ENCODE assay signal across 32 cellular contexts in genomic region chr6:25922301-25922700, GRCh38. TPM values are rescaled to one million over a fixed set of nuclear protein-coding genes. Genes with fewer than 3 reads are reported as not detected.
DNase-seq lines count a peak whose midpoint lies in the region; ATAC-seq and TF ChIP-seq lines count a peak whose summit lies in the region.
"Had no signal": no experiment of that assay in that cellular context is flagged by ENCODE, and none has a peak within 500 bp of the region (broad histone marks: within the 10 kb centered on the region; RNA-seq: fewer than 3 reads in every experiment).

No MANE protein-coding gene starts in this region.

- no peaks in the 10 kb centered on the region for H3K36me3 ChIP-seq in MG63
- H3K36me3 ChIP-seq in endodermal cell (ENCODE audit: control insufficient read depth, insufficient read depth, low read length) = no peaks in the 10 kb centered on the region
- H3K36me3 ChIP-seq: pancreas, Peyer's patch, upper lobe of right lung had no signal

- no peak overlapping the region for H3K9ac ChIP-seq in endodermal cell (ENCODE audit: extremely low read depth, low read length, poor library complexity, severe bottlenecking)

- DNase-seq in EH (ENCODE audit: low read depth) = peak; percentile 9
- peak; percentile 18 for DNase-seq in MG63
- peak; percentile 22 for DNase-seq in fibroblast of peridontal ligament (ENCODE audit: extremely low read depth)
- DNase-seq in sciatic nerve (ENCODE audit: low spot score) = no peak
- no peak for DNase-seq in endodermal cell
- no peak for DNase-seq in activated naive CD8-positive, alpha-beta T cell treated with anti-CD3 and anti-CD28 coated beads, Interleukin-2, amount 50 U/mL, for 24 hours
- no peak for DNase-seq in MV-4-11 (lab: John Stamatoyannopoulos, UW)
- DNase-seq in T-helper 2 cell treated with Interferon-gamma antibody and Interleukin-4, amounts not matched to agents 5 μg/mL and 100 μg/mL, for 36 hours (ENCODE audit: low spot score) = no peak
- DNase-seq: activated CD4-positive, alpha-beta memory T cell treated with anti-CD3 and anti-CD28 coated beads, Interleukin-2, amount 10 ng/mL, durations not matched to agents 7 days and 5 days; activated CD4-positive, CD25-positive, alpha-beta regulatory T cell treated with anti-CD3 and anti-CD28 coated beads, Interleukin-2, amount 50 U/mL, for 72 hours; activated CD8-positive, alpha-beta memory T cell treated with anti-CD3 and anti-CD28 coated beads, Interleukin-2, amount 50 U/mL, for 48 hours; activated naive CD4-positive, alpha-beta T cell treated with anti-CD3 and anti-CD28 coated beads, Interleukin-2, amount 10 ng/mL, durations not matched to agents 7 days and 5 days; caudate nucleus; CD4-positive, CD25-positive, alpha-beta regulatory T cell; cortex of kidney; head of caudate nucleus; mammary epithelial cell; NCI-H1417 treated with DMSO at 0.1 percent for 48 hours; NCI-H2081; NCI-H2227 treated with DMSO at 0.1 percent for 48 hours; NCI-H526 treated with DMSO at 0.1 percent for 48 hours; pancreas; Peyer's patch; stimulated activated CD4-positive, alpha-beta T cell treated with anti-CD3 and anti-CD28 coated beads, Interleukin-4, amount 100 ng/mL, for 24 hours; T-helper 1 cell; upper lobe of right lung had no signal

- H3K4me3 Mint-ChIP-seq in endodermal cell = no peak overlapping the region
- H3K4me3 Mint-ChIP-seq in activated naive CD8-positive, alpha-beta T cell treated with anti-CD3 and anti-CD28 coated beads, Interleukin-2, amount 50 U/mL, for 24 hours = no peak overlapping the region
- no peak overlapping the region for H3K4me3 Mint-ChIP-seq in T-helper 2 cell treated with Interferon-gamma antibody and Interleukin-4, amounts not matched to agents 5 μg/mL and 100 μg/mL, for 36 hours
- H3K4me3 Mint-ChIP-seq: activated CD4-positive, alpha-beta memory T cell treated with anti-CD3 and anti-CD28 coated beads, Interleukin-2, amount 10 ng/mL, durations not matched to agents 7 days and 5 days; activated naive CD4-positive, alpha-beta T cell treated with anti-CD3 and anti-CD28 coated beads, Interleukin-2, amount 10 ng/mL, durations not matched to agents 7 days and 5 days; CD4-positive, CD25-positive, alpha-beta regulatory T cell; GM23338; neural crest cell; stimulated activated effector memory CD8-positive, alpha-beta T cell treated with anti-CD3 and anti-CD28 coated beads, Interleukin-12 subunit alpha, Interleukin-12 subunit beta, amount 100 ng/mL, for 72 hours had no signal

- peaks cover 8% of the 10 kb centered on the region for H3K4me1 Mint-ChIP-seq in endodermal cell
- H3K4me1 Mint-ChIP-seq in activated naive CD8-positive, alpha-beta T cell treated with anti-CD3 and anti-CD28 coated beads, Interleukin-2, amount 50 U/mL, for 24 hours = peaks cover 14% of the 10 kb centered on the region
- H3K4me1 Mint-ChIP-seq in T-helper 2 cell treated with Interferon-gamma antibody and Interleukin-4, amounts not matched to agents 5 μg/mL and 100 μg/mL, for 36 hours (ENCODE audit: low read depth) = peaks cover 19% of the 10 kb centered on the region
- H3K4me1 Mint-ChIP-seq: activated naive CD4-positive, alpha-beta T cell treated with anti-CD3 and anti-CD28 coated beads, Interleukin-2, amount 10 ng/mL, durations not matched to agents 7 days and 5 days; CD4-positive, CD25-positive, alpha-beta regulatory T cell; GM23338; neural crest cell had no signal

- ATAC-seq in sciatic nerve = peak; percentile 90
- no peak for ATAC-seq in activated naive CD8-positive, alpha-beta T cell treated with anti-CD3 and anti-CD28 coated beads, Interleukin-2, amount 50 U/mL, for 24 hours
- ATAC-seq: GM23338; K562; pancreas; stimulated activated effector memory CD8-positive, alpha-beta T cell treated with anti-CD3 and anti-CD28 coated beads, Interleukin-12 subunit alpha, Interleukin-12 subunit beta, amount 100 ng/mL, for 72 hours; upper lobe of right lung had no signal

- H3K27me3 ChIP-seq in MG63 (no peaks in the 10 kb centered on the region), endodermal cell (ENCODE audit: control insufficient read depth, insufficient read depth, low read length, poor library complexity, severe bottlenecking) (no peaks in the 10 kb centered on the region)
- H3K27me3 ChIP-seq: pancreas, Peyer's patch, upper lobe of right lung had no signal

- intact Hi-C loops in sciatic nerve (cut with DNase I) = no loop called here

- H3K9me3 ChIP-seq in MG63 (no peaks in the 10 kb centered on the region), endodermal cell (ENCODE audit: control insufficient read depth, low read length) (no peaks in the 10 kb centered on the region)
- H3K9me3 ChIP-seq: pancreas, Peyer's patch, upper lobe of right lung had no signal

- no peaks in the 10 kb centered on the region for H3K4me1 ChIP-seq in endodermal cell (ENCODE audit: control insufficient read depth, insufficient read depth, low read length)
- H3K4me1 ChIP-seq: Peyer's patch, upper lobe of right lung had no signal

- no peaks in the 10 kb centered on the region for H3K9me3 Mint-ChIP-seq in endodermal cell
- H3K9me3 Mint-ChIP-seq in activated naive CD8-positive, alpha-beta T cell treated with anti-CD3 and anti-CD28 coated beads, Interleukin-2, amount 50 U/mL, for 24 hours = peaks cover 4% of the 10 kb centered on the region
- peaks cover 9% of the 10 kb centered on the region for H3K9me3 Mint-ChIP-seq in T-helper 2 cell treated with Interferon-gamma antibody and Interleukin-4, amounts not matched to agents 5 μg/mL and 100 μg/mL, for 36 hours
- H3K9me3 Mint-ChIP-seq: activated naive CD4-positive, alpha-beta T cell treated with anti-CD3 and anti-CD28 coated beads, Interleukin-2, amount 10 ng/mL, durations not matched to agents 7 days and 5 days; GM23338; neural crest cell; stimulated activated effector memory CD8-positive, alpha-beta T cell treated with anti-CD3 and anti-CD28 coated beads, Interleukin-12 subunit alpha, Interleukin-12 subunit beta, amount 100 ng/mL, for 72 hours had no signal

- H3K27ac ChIP-seq in endodermal cell (ENCODE audit: low read depth, low read length) = no peak overlapping the region
- H3K27ac ChIP-seq: pancreas, Peyer's patch, upper lobe of right lung had no signal

- no peak overlapping the region for H3K27ac Mint-ChIP-seq in endodermal cell
- H3K27ac Mint-ChIP-seq in activated naive CD8-positive, alpha-beta T cell treated with anti-CD3 and anti-CD28 coated beads, Interleukin-2, amount 50 U/mL, for 24 hours = no peak overlapping the region
- no peak overlapping the region for H3K27ac Mint-ChIP-seq in T-helper 2 cell treated with Interferon-gamma antibody and Interleukin-4, amounts not matched to agents 5 μg/mL and 100 μg/mL, for 36 hours
- H3K27ac Mint-ChIP-seq: activated CD4-positive, alpha-beta memory T cell treated with anti-CD3 and anti-CD28 coated beads, Interleukin-2, amount 10 ng/mL, durations not matched to agents 7 days and 5 days; activated naive CD4-positive, alpha-beta T cell treated with anti-CD3 and anti-CD28 coated beads, Interleukin-2, amount 10 ng/mL, durations not matched to agents 7 days and 5 days; GM23338; stimulated activated effector memory CD8-positive, alpha-beta T cell treated with anti-CD3 and anti-CD28 coated beads, Interleukin-12 subunit alpha, Interleukin-12 subunit beta, amount 100 ng/mL, for 72 hours had no signal

- H3K4me3 ChIP-seq in MG63 (no peak overlapping the region), endodermal cell (ENCODE audit: low read length) (no peak overlapping the region)
- H3K4me3 ChIP-seq: GM23338, K562, pancreas, Peyer's patch, upper lobe of right lung had no signal

- H3K27me3 Mint-ChIP-seq in endodermal cell (ENCODE audit: insufficient read depth) = no peaks in the 10 kb centered on the region
- no peaks in the 10 kb centered on the region for H3K27me3 Mint-ChIP-seq in activated naive CD8-positive, alpha-beta T cell treated with anti-CD3 and anti-CD28 coated beads, Interleukin-2, amount 50 U/mL, for 24 hours
- H3K27me3 Mint-ChIP-seq in T-helper 2 cell treated with Interferon-gamma antibody and Interleukin-4, amounts not matched to agents 5 μg/mL and 100 μg/mL, for 36 hours (ENCODE audit: low read depth) = no peaks in the 10 kb centered on the region
- H3K27me3 Mint-ChIP-seq: activated CD4-positive, alpha-beta memory T cell treated with anti-CD3 and anti-CD28 coated beads, Interleukin-2, amount 10 ng/mL, durations not matched to agents 7 days and 5 days; activated naive CD4-positive, alpha-beta T cell treated with anti-CD3 and anti-CD28 coated beads, Interleukin-2, amount 10 ng/mL, durations not matched to agents 7 days and 5 days had no signal

- WGBS in endodermal cell (ENCODE audit: insufficient coverage in 1 of 2, insufficient read length in 1 of 2), 2 experiments = 92 to 97% methylated on average over 1 to 2 of the region's 2 CpGs

- TF ChIP-seq CTCF in endodermal cell (conservative IDR thresholded peaks at IDR 0.05) = no peak

- H3K36me3 Mint-ChIP-seq in endodermal cell (ENCODE audit: low read depth) = no peaks in the 10 kb centered on the region
- H3K36me3 Mint-ChIP-seq in activated naive CD8-positive, alpha-beta T cell treated with anti-CD3 and anti-CD28 coated beads, Interleukin-2, amount 50 U/mL, for 24 hours (ENCODE audit: low read depth) = no peaks in the 10 kb centered on the region
- H3K36me3 Mint-ChIP-seq in T-helper 2 cell treated with Interferon-gamma antibody and Interleukin-4, amounts not matched to agents 5 μg/mL and 100 μg/mL, for 36 hours (ENCODE audit: low read depth) = peaks cover 2% of the 10 kb centered on the region
- H3K36me3 Mint-ChIP-seq: activated naive CD4-positive, alpha-beta T cell treated with anti-CD3 and anti-CD28 coated beads, Interleukin-2, amount 10 ng/mL, durations not matched to agents 7 days and 5 days; CD4-positive, CD25-positive, alpha-beta regulatory T cell; stimulated activated effector memory CD8-positive, alpha-beta T cell treated with anti-CD3 and anti-CD28 coated beads, Interleukin-12 subunit alpha, Interleukin-12 subunit beta, amount 100 ng/mL, for 72 hours had no signal

RNA-seq across cellular contexts. Expression of gene SLC17A2, which starts 8.2 kb away (rescaled TPM):
- not detected in 2 replicates for total RNA-seq in MG63 (2014; rRNA removed; shearing (Covaris generic); ENCODE audit: low replicate concordance)
- total RNA-seq in sciatic nerve = not detected
- not detected for total RNA-seq in endodermal cell
- polyA plus RNA-seq in endodermal cell (2013, experiment 1 of 2) = not detected
- not detected for polyA plus RNA-seq in endodermal cell (2013, experiment 2 of 2)
- total RNA-seq: activated CD4-positive, alpha-beta memory T cell treated with anti-CD3 and anti-CD28 coated beads, Interleukin-2, amount 10 ng/mL, durations not matched to agents 7 days and 5 days; CD4-positive, CD25-positive, alpha-beta regulatory T cell; GM23338; HT1080; K562; kidney epithelial cell; mammary epithelial cell; neural crest cell; Peyer's patch; upper lobe of right lung had no signal
- polyA plus RNA-seq: CD4-positive, CD25-positive, alpha-beta regulatory T cell; GM23338; K562; mammary epithelial cell had no signal

RNA-seq across cellular contexts. Expression of gene TRIM38, which starts 40.3 kb away (rescaled TPM):
- 1.4 and 1.8 TPM in 2 replicates for total RNA-seq in MG63 (2014; rRNA removed; shearing (Covaris generic); ENCODE audit: low replicate concordance)
- total RNA-seq in sciatic nerve (15.6 TPM), endodermal cell (1 to 10 TPM; 4.2 to 4.4 TPM)
- polyA plus RNA-seq in endodermal cell (2013, experiment 1 of 2) = 0.32 TPM
- 0.29 TPM for polyA plus RNA-seq in endodermal cell (2013, experiment 2 of 2)

RNA-seq across cellular contexts. Expression of gene SLC17A3, which starts 48.3 kb away (rescaled TPM):
- total RNA-seq in MG63 (2014; rRNA removed; shearing (Covaris generic); ENCODE audit: low replicate concordance) = 0.86 TPM in 1 of 2 replicates, not detected in the other
- total RNA-seq in sciatic nerve = not detected
- total RNA-seq in endodermal cell = not detected
- polyA plus RNA-seq in endodermal cell (2013, experiment 1 of 2) = not detected
- not detected for polyA plus RNA-seq in endodermal cell (2013, experiment 2 of 2)
- total RNA-seq: CD4-positive, CD25-positive, alpha-beta regulatory T cell; GM23338; HT1080; K562; kidney epithelial cell; mammary epithelial cell; neural crest cell; pancreas; Peyer's patch; upper lobe of right lung had no signal
- polyA plus RNA-seq: GM23338, mammary epithelial cell had no signal

Comparison
In these comparisons a context has a peak if more than half of its experiments do, and no peak if none do; other contexts are left out.
1. DNase-seq: peak in EH (single experiment), MG63 (single experiment) and fibroblast of peridontal ligament (single experiment); none in sciatic nerve (single experiment), endodermal cell (single experiment), activated naive CD8-positive, alpha-beta T cell treated with anti-CD3 and anti-CD28 coated beads, Interleukin-2, amount 50 U/mL, for 24 hours (single experiment), MV-4-11 (single experiment) and T-helper 2 cell treated with Interferon-gamma antibody and Interleukin-4, amounts not matched to agents 5 μg/mL and 100 μg/mL, for 36 hours (single experiment).